Comparison of ENCODE assay signal across 17 cellular contexts in genomic region chr10:42981358-42982236, GRCh38.
DNase-seq lines count a peak whose midpoint lies in the region; ATAC-seq and TF ChIP-seq lines count a peak whose summit lies in the region.
"Had no signal": no experiment of that assay in that cellular context is flagged by ENCODE, and none has a peak within 500 bp of the region (broad histone marks: within the 10 kb centered on the region; RNA-seq: fewer than 3 reads in every experiment).

No MANE protein-coding gene starts in this region.

- H3K27ac ChIP-seq in upper lobe of right lung, result no peak overlapping the region
- H3K27ac ChIP-seq in tibial nerve, result no peak overlapping the region
- H3K27ac ChIP-seq: ovary, SK-N-MC had no signal

- no peaks in the 10 kb centered on the region for H3K36me3 ChIP-seq in upper lobe of right lung
- no peaks in the 10 kb centered on the region for H3K36me3 ChIP-seq in tibial nerve
- H3K36me3 ChIP-seq: ovary had no signal

- intact Hi-C loops in upper lobe of right lung (cut with DNase I), result no loop called here

- ATAC-seq in upper lobe of right lung, result no peak
- ATAC-seq in HG02759 (IDR thresholded peaks at IDR 0.05; ENCODE audit: unreplicated experiment), result no peak

- H3K9me3 ChIP-seq in upper lobe of right lung (no peaks in the 10 kb centered on the region), tibial nerve (peaks cover 0 to 7% (median 0%) of the 10 kb centered on the region in 4 donors)
- H3K9me3 ChIP-seq: ovary had no signal

- TF ChIP-seq EP300 in tibial nerve (IDR thresholded peaks at IDR 0.05), result no peak

- H3K27me3 ChIP-seq in upper lobe of right lung, result no peaks in the 10 kb centered on the region
- H3K27me3 ChIP-seq in tibial nerve, result no peaks in the 10 kb centered on the region
- H3K27me3 ChIP-seq: ovary had no signal

- H3K4me1 ChIP-seq in upper lobe of right lung (no peaks in the 10 kb centered on the region), tibial nerve (no peaks in the 10 kb centered on the region)

- peak; percentile 11 for DNase-seq in activated T-cell treated with anti-CD3 and anti-CD28 coated beads, Interleukin-2, amount 50 U/mL, for 1 hour
- no peak for DNase-seq in activated T-cell treated with anti-CD3 and anti-CD28 coated beads for 4 hours
- DNase-seq in ecto neural progenitor cell (ENCODE audit: low spot score), result peak; percentile 33
- DNase-seq in mucosa of gallbladder (ENCODE audit: low spot score), result peak; percentile 69
- DNase-seq in upper lobe of right lung, result peak; percentile 51
- no peak for DNase-seq in NAMALWA (ENCODE audit: low spot score)
- DNase-seq in tibial nerve (ENCODE audit: low spot score in 2 of 2), result no peak
- DNase-seq: CD4-positive, alpha-beta memory T cell; effector memory CD4-positive, alpha-beta T cell; midbrain; NCI-H1417; NCI-H226; stimulated activated naive CD8-positive, alpha-beta T cell treated with anti-CD3 and anti-CD28 coated beads, Interleukin-15, Interleukin-2, amounts not matched to agents 100 U/mL and 50 U/mL, for 24 hours had no signal

- H3K4me3 ChIP-seq in upper lobe of right lung (no peak overlapping the region), tibial nerve (no peak overlapping the region)
- H3K4me3 ChIP-seq: ovary, SK-N-MC, smooth muscle cell had no signal

- WGBS in tibial nerve, 2 donors, result 86 to 87% methylated on average over 25 to 26 of the region's 26 CpGs

- TF ChIP-seq CTCF in upper lobe of right lung (IDR thresholded peaks at IDR 0.05) (no peak), tibial nerve (IDR thresholded peaks at IDR 0.05) (no peak)

- TF ChIP-seq POLR2A in tibial nerve (IDR thresholded peaks at IDR 0.05), result no peak

Comparison
In these comparisons a context has a peak if more than half of its experiments do, and no peak if none do; other contexts are left out.
1. DNase-seq: peak in activated T-cell treated with anti-CD3 and anti-CD28 coated beads, Interleukin-2, amount 50 U/mL, for 1 hour (single experiment), ecto neural progenitor cell (single experiment), mucosa of gallbladder (single experiment) and upper lobe of right lung (single experiment); none in activated T-cell treated with anti-CD3 and anti-CD28 coated beads for 4 hours (single experiment), NAMALWA (single experiment) and tibial nerve (0 of 2).